Comparison of ENCODE assay signal across 8 cellular contexts in the genomic region with DNA sequence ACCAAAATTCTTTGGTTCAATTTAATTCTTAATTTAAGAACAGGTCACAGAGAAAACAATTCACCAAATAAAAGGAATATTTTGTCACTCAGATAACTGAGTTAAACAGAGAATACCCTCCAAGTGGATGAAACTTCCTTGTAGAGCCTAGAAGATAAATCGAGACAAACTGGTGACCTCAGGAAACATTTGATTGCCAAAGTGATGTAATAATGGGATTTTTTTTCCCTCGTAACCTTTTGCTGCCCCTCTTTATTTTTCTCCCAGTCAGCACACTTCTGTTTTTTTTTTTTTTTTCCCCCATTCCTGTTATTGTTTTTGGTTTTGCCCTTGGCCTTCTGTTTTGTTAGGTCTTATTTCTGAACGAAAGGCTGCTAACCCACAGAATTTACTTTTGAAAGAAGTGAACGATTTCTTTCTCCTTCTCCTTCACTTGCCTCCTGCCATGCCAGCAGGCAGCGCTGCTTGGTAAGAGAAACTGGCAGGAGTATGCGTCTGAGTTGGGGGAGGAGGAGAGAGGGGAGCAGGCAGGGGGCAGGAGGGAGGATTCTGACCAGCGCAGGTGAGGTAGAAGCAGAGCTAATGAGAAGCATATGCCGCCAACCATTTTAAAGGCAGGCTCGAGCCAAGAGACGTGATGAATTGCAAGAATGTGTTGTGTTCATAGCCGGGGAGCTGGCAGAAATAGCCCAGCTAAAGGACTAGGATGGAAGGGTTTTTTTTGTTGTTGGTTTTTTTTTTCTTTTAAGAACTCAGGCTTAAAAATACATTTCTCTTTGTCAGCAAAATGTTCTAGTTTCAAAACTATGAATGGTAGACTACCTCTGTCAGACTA.
A peak's percentile ranks its signal among the peaks of the same experiment; 100 is the strongest.
DNase-seq lines count a peak whose midpoint lies in the region; ATAC-seq and TF ChIP-seq lines count a peak whose summit lies in the region.

No MANE protein-coding gene starts in this region.

- H3K9me2 ChIP-seq in MM.1S (replicated peaks; ENCODE audit: insufficient read depth, low read length): no peaks in the 10 kb centered on the region

- peak overlapping the region; percentile 3; the same call in 1 of the 2 replicates for H2AFZ ChIP-seq in MM.1S (ENCODE audit: low read length)

- H3K27ac ChIP-seq in MM.1S (ENCODE audit: low read length) (peak overlapping the region; percentile 82), brain microvascular endothelial cell (peak overlapping the region; percentile 57), skeletal muscle tissue (ENCODE audit: low read depth, low read length) (peak overlapping the region; percentile 54)

- peak overlapping the region; percentile 30 for H3K4me3 ChIP-seq in MM.1S (ENCODE audit: low read length)
- no peak overlapping the region for H3K4me3 ChIP-seq in brain microvascular endothelial cell (ENCODE audit: low read depth, low read length)
- H3K4me3 ChIP-seq in skeletal muscle tissue (ENCODE audit: low read length in 3 of 3): peak overlapping the region in 2 of 3 donors; percentile 11 to 56

- H4K20me1 ChIP-seq in MM.1S (ENCODE audit: insufficient read depth, low read length): no peaks in the 10 kb centered on the region

- H3K4me2 ChIP-seq in MM.1S (ENCODE audit: low read depth, low read length): peak overlapping the region; percentile 83

- H3K9ac ChIP-seq in MM.1S (ENCODE audit: low read length) (peak overlapping the region; percentile 60), skeletal muscle tissue (ENCODE audit: low read depth in 1 of 3, low read length in 3 of 3) (no peak overlapping the region)

- H3K9me3 ChIP-seq in MM.1S (replicated peaks; ENCODE audit: insufficient read depth, low read length): no peaks in the 10 kb centered on the region
- H3K9me3 ChIP-seq in skeletal muscle tissue (ENCODE audit: control insufficient read depth in 3 of 3, low read length in 3 of 3): no peaks in the 10 kb centered on the region

- DNase-seq in MM.1S (peak; percentile 73), brain microvascular endothelial cell (peak; percentile 43), iPS-NIHi7 (ENCODE audit: extremely low spot score) (peak; percentile 80), GM13976 (ENCODE audit: low spot score) (no peak), NCI-H526 treated with DMSO at 0.1 percent for 48 hours (lab: John Stamatoyannopoulos, UW) (no peak)
- no peak for DNase-seq in stimulated activated CD4-positive, alpha-beta T cell treated with anti-CD3 and anti-CD28 coated beads, Interleukin-15, amount 100 ng/mL, for 24 hours

- H3K4me1 ChIP-seq in MM.1S (ENCODE audit: low read length) (peaks cover 29% of the 10 kb centered on the region), skeletal muscle tissue (ENCODE audit: control insufficient read depth in 3 of 3, insufficient read depth in 3 of 3, low read length in 3 of 3) (peaks cover 6 to 13% (median 6%) of the 10 kb centered on the region in 3 donors)

- peaks cover 17% of the 10 kb centered on the region for H3F3A ChIP-seq in MM.1S (ENCODE audit: insufficient read depth, low read length)

- ATAC-seq in GM21737 (IDR thresholded peaks at IDR 0.05; ENCODE audit: unreplicated experiment): no peak

- peaks cover 30% of the 10 kb centered on the region for H3K79me2 ChIP-seq in MM.1S (ENCODE audit: low read length)

- H3K27me3 ChIP-seq in MM.1S (replicated peaks; ENCODE audit: insufficient read depth, low read length) (no peaks in the 10 kb centered on the region), brain microvascular endothelial cell (replicated peaks) (no peaks in the 10 kb centered on the region), skeletal muscle tissue (ENCODE audit: control insufficient read depth in 3 of 3, insufficient read depth in 3 of 3, low read length in 3 of 3) (no peaks in the 10 kb centered on the region)

- peak; percentile 68 for TF ChIP-seq CTCF in MM.1S (IDR thresholded peaks at IDR 0.05; ENCODE audit: low read length)
- TF ChIP-seq CTCF in brain microvascular endothelial cell (IDR thresholded peaks at IDR 0.05; ENCODE audit: low read depth, low read length, missing control alignments): peak; percentile 55
- TF ChIP-seq CTCF in GM13976 (IDR thresholded peaks at IDR 0.05; ENCODE audit: borderline replicate concordance, control extremely low read depth, extremely low read depth, insufficient read depth, missing control alignments): no peak

- H3K36me3 ChIP-seq in MM.1S (replicated peaks; ENCODE audit: insufficient read depth, low read length) (no peaks in the 10 kb centered on the region), brain microvascular endothelial cell (replicated peaks) (no peaks in the 10 kb centered on the region), skeletal muscle tissue (ENCODE audit: control insufficient read depth in 3 of 3, insufficient read depth in 3 of 3, low read length in 3 of 3) (no peaks in the 10 kb centered on the region)

- in situ Hi-C loops in brain microvascular endothelial cell (cut with HindIII; ENCODE audit: low pct_ligation_motif_present, low sequenced_read_pairs): no loop called here
- in situ Hi-C loops in GM13976 (cut with MboI; ENCODE audit: low sequenced_read_pairs, unreplicated experiment): no loop called here

Comparison
In these comparisons a context has a peak if more than half of its experiments do, and no peak if none do; other contexts are left out.
1. DNase-seq: peak in MM.1S (single experiment), brain microvascular endothelial cell (single experiment) and iPS-NIHi7 (single experiment); none in stimulated activated CD4-positive, alpha-beta T cell treated with anti-CD3 and anti-CD28 coated beads, Interleukin-15, amount 100 ng/mL, for 24 hours (single experiment), GM13976 (single experiment) and NCI-H526 treated with DMSO at 0.1 percent for 48 hours (single experiment).
2. Peak in every context shown above with its lines, with median percentiles within 50 percentile points of each other: H3K27ac ChIP-seq.